ENCODE assay signal across 20 cellular contexts in genomic region chrX:21744060-21744459, GRCh38. TPM values are rescaled to one million over a fixed set of nuclear protein-coding genes. Genes with fewer than 3 reads are reported as not detected.
DNase-seq lines count a peak whose midpoint lies in the region; ATAC-seq and TF ChIP-seq lines count a peak whose summit lies in the region.
"Had no signal": no experiment of that assay in that cellular context is flagged by ENCODE, and none has a peak within 500 bp of the region (broad histone marks: within the 10 kb centered on the region; RNA-seq: fewer than 3 reads in every experiment).

No MANE protein-coding gene starts in this region.

- H3K4me3 ChIP-seq in A673 (ENCODE audit: low read depth, low read length, poor library complexity, severe bottlenecking) (no peak overlapping the region), gastrocnemius medialis (no peak overlapping the region)
- H3K4me3 ChIP-seq: BLaER1 treated with 17β-estradiol and CSF1 and Interleukin-3, amounts not matched to agents 10 nM and 100 nM; GM23338; HAP-1 had no signal

- H3K36me3 Mint-ChIP-seq in mesothelial cell of epicardium = no peaks in the 10 kb centered on the region
- H3K36me3 Mint-ChIP-seq: CD14-positive monocyte; CD8-positive, alpha-beta memory T cell had no signal

- H3K9me3 ChIP-seq in A673 (ENCODE audit: low read depth, low read length, poor library complexity, severe bottlenecking) (no peaks in the 10 kb centered on the region), gastrocnemius medialis (no peaks in the 10 kb centered on the region)
- H3K9me3 ChIP-seq: BE2C; BLaER1 treated with 17β-estradiol and CSF1 and Interleukin-3, amounts not matched to agents 10 nM and 100 nM; HAP-1 had no signal

- no peaks in the 10 kb centered on the region for H3K9me3 Mint-ChIP-seq in mesothelial cell of epicardium
- H3K9me3 Mint-ChIP-seq: CD14-positive monocyte; CD4-positive, alpha-beta T cell; CD8-positive, alpha-beta memory T cell; GM23338; HFFc6 had no signal

- POLR2A ChIA-PET in A673 (lab: Charles Lee; ENCODE audit: low non-redundant PET) = no interaction called here

- no peaks in the 10 kb centered on the region for H3K4me1 ChIP-seq in A673 (ENCODE audit: insufficient read depth, low read length, poor library complexity, severe bottlenecking)
- H3K4me1 ChIP-seq in gastrocnemius medialis = peaks cover 50 to 54% of the 10 kb centered on the region in 2 donors

- H3K27me3 Mint-ChIP-seq in mesothelial cell of epicardium (ENCODE audit: low read depth) = peaks cover 1% of the 10 kb centered on the region

- peaks cover 79% of the 10 kb centered on the region for H3K4me1 Mint-ChIP-seq in mesothelial cell of epicardium
- H3K4me1 Mint-ChIP-seq: CD14-positive monocyte; CD8-positive, alpha-beta memory T cell had no signal

- H3K27ac ChIP-seq in A673 (ENCODE audit: low read depth, low read length, poor library complexity, severe bottlenecking) (no peak overlapping the region), VCaP (peak overlapping the region; percentile 62), gastrocnemius medialis (peak overlapping the region in 3 of 4 donors; percentile 73 to 92 (median 88))
- H3K27ac ChIP-seq: 22Rv1; BLaER1 treated with 17β-estradiol and CSF1 and Interleukin-3, amounts not matched to agents 10 nM and 100 nM had no signal

- TF ChIP-seq POLR2A in gastrocnemius medialis (IDR thresholded peaks at IDR 0.05) = no peak

- H3K27me3 ChIP-seq in A673 (replicated peaks; ENCODE audit: insufficient read depth, low read depth, low read length, poor library complexity) (peaks cover 14% of the 10 kb centered on the region), gastrocnemius medialis (no peaks in the 10 kb centered on the region)
- H3K27me3 ChIP-seq: BE2C; BLaER1 treated with 17β-estradiol and CSF1 and Interleukin-3, amounts not matched to agents 10 nM and 100 nM had no signal

- in situ Hi-C loops in gastrocnemius medialis (cut with MboI; ENCODE audit: low sequenced_read_pairs in 4 of 4) = loop anchor here in 1 of 4 donors (25.0 kb wide), 1 partner anchor 1232 kb away; no protein-coding TSS in a partner anchor

- no peak for TF ChIP-seq CTCF in A673 (conservative IDR thresholded peaks at IDR 0.05; ENCODE audit: low read depth, low read length)
- TF ChIP-seq CTCF in VCaP (conservative IDR thresholded peaks at IDR 0.05) = no peak
- TF ChIP-seq CTCF in mesothelial cell of epicardium (IDR thresholded peaks at IDR 0.05; ENCODE audit: unreplicated experiment) = no peak
- TF ChIP-seq CTCF in gastrocnemius medialis (IDR thresholded peaks at IDR 0.05 in 4 of 5, conservative IDR thresholded peaks at IDR 0.05 in 1 of 5) = no peak

- DNase-seq in A673 (ENCODE audit: low spot score) (peak; percentile 24), mesothelial cell of epicardium (ENCODE audit: low spot score in 2 of 2, unreplicated experiment in 2 of 2) (no peak), gastrocnemius medialis (no peak), NK-92 (lab: John Stamatoyannopoulos, UW; ENCODE audit: unreplicated experiment) (no peak), COR-L47 (lab: John Stamatoyannopoulos, UW) (no peak)
- DNase-seq: ACHN; AML-193; BE2C; CD4-positive, alpha-beta T cell; CD8-positive, alpha-beta memory T cell; DMS153; DND-41; HFFc6 had no signal

- peak overlapping the region; percentile 71 for H3K27ac Mint-ChIP-seq in mesothelial cell of epicardium
- H3K27ac Mint-ChIP-seq: CD14-positive monocyte; CD4-positive, alpha-beta T cell; CD8-positive, alpha-beta memory T cell; GM23338; HFFc6 had no signal

- CTCF ChIA-PET in A673 (lab: Charles Lee) = no interaction called here

- intact Hi-C loops in A673 (cut with micrococcal nuclease; ENCODE audit: unreplicated experiment) (loop anchor here (10.0 kb wide), 2 partner anchors 231 to 249 kb away; no protein-coding TSS in a partner anchor), gastrocnemius medialis (cut with DNase I; ENCODE audit: low total_unique reads) (no loop called here)

- H3K36me3 ChIP-seq in A673 (ENCODE audit: insufficient read depth, low read length, poor library complexity, severe bottlenecking) = no peaks in the 10 kb centered on the region
- H3K36me3 ChIP-seq in gastrocnemius medialis = no peaks in the 10 kb centered on the region
- H3K36me3 ChIP-seq: BE2C; BLaER1 treated with 17β-estradiol and CSF1 and Interleukin-3, amounts not matched to agents 10 nM and 100 nM; HAP-1 had no signal

- no TSS peak for BruUV-seq in A673 (replicated peaks; lab: Mats Ljungman, UMichigan)

- no peak overlapping the region for H3K4me3 Mint-ChIP-seq in mesothelial cell of epicardium
- H3K4me3 Mint-ChIP-seq: CD14-positive monocyte; CD4-positive, alpha-beta T cell; CD8-positive, alpha-beta memory T cell; GM23338; HFFc6 had no signal

- no peak for ATAC-seq in gastrocnemius medialis
- no peak for ATAC-seq in GM18868 (IDR thresholded peaks at IDR 0.05; ENCODE audit: unreplicated experiment)
- ATAC-seq: GM23338 had no signal

RNA-seq across cellular contexts. Expression of gene SMPX, which starts 13.9 kb away (rescaled TPM):
- total RNA-seq in A673 (2021) (not detected in 2 replicates), mesothelial cell of epicardium (2.7 to 3.5 TPM (median 3.1 TPM) in 3 replicates), gastrocnemius medialis (100 to 1,000 TPM in 3 of 4 donors, 10 to 100 TPM in 1; 79.1 to 797 (median 200) TPM)
- total RNA-seq: CD4-positive, alpha-beta T cell; CD8-positive, alpha-beta memory T cell; GM23338; HFFc6 had no signal

Comparison
In these comparisons a context has a peak if more than half of its experiments do, and no peak if none do; other contexts are left out.
1. RNA of gene SMPX, which starts 13.9 kb away (total RNA-seq): 79.1 to 797 TPM in gastrocnemius medialis; 2.7 to 3.5 TPM in mesothelial cell of epicardium and not detected in A673; every median in the first group is over 10 times any median in the second.